Comparison of ENCODE assay signal across 8 cellular contexts in the genomic region with DNA sequence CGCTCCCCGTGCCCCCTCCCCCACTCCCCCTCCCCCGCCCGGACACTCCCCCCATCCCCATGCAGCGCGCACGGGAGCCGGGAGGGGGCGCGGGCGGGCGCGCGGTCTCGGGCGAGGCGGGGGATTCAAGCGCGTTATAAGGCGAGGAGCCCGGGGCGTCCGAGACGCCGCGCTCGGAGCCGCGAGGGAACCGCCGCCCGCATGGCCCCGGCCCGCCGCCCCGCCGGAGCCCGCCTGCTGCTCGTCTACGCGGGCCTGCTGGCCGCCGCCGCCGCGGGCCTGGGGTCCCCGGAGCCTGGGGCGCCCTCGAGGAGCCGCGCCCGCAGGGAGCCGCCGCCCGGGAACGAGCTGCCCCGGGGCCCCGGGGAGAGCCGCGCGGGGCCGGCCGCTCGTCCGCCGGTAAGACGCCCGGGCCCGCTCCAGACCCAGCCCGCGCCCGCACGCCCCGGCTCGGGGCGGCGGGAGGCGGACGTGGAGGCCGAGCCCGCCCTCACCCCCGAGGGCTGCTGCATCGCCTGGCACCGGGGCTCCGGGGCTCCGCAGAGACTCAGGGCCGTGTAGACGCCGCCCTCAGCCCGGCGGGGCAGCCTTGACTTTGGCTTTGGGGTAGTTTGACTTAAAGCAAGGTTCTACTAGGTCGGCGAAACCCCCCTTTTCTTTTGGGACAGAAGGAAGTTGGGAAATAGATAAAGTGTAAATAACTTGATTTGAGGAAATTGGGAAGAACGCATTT. TPM values are rescaled to one million over a fixed set of nuclear protein-coding genes. Genes with fewer than 3 reads are reported as not detected.
A peak's percentile ranks its signal among the peaks of the same experiment; 100 is the strongest.
DNase-seq lines count a peak whose midpoint lies in the region; ATAC-seq and TF ChIP-seq lines count a peak whose summit lies in the region.

A gene with protein sequence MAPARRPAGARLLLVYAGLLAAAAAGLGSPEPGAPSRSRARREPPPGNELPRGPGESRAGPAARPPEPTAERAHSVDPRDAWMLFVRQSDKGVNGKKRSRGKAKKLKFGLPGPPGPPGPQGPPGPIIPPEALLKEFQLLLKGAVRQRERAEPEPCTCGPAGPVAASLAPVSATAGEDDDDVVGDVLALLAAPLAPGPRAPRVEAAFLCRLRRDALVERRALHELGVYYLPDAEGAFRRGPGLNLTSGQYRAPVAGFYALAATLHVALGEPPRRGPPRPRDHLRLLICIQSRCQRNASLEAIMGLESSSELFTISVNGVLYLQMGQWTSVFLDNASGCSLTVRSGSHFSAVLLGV (plus strand): TSS at position 164 of the 733 bp plus-strand sequence. CDS start 38 bp downstream, at position 202.

- H3K27ac ChIP-seq in HL-60 (replicated peaks) = no peak within 1 kb of the TSS

- H3K27ac Mint-ChIP-seq in MCF 10A (ENCODE audit: low read depth, unreplicated experiment) = no peak within 1 kb of the TSS

- TF ChIP-seq CTCF in HL-60 (IDR thresholded peaks at IDR 0.05; ENCODE audit: insufficient read depth, low read length) (no peak), MCF 10A (IDR thresholded peaks at IDR 0.05; ENCODE audit: unreplicated experiment) (peak; percentile 67)

- peak within 1 kb of the TSS; percentile 24; the same call in 1 of the 2 replicates for H3K4me3 ChIP-seq in HL-60 (replicated peaks; ENCODE audit: insufficient read depth, low read length)

- no peaks in the 10 kb centered on the region for H3K9me3 Mint-ChIP-seq in MCF 10A (ENCODE audit: unreplicated experiment)

- no peak for ATAC-seq in HG03135 (IDR thresholded peaks at IDR 0.05; ENCODE audit: unreplicated experiment)

- peaks cover 26% of the 10 kb centered on the region for H3K27me3 ChIP-seq in HL-60 (ENCODE audit: insufficient read depth, poor library complexity, severe bottlenecking)

- CTCF ChIA-PET in MCF 10A (lab: Yijun Ruan, JAX) = no interaction called here

- POLR2A ChIA-PET in MCF 10A (lab: Yijun Ruan, JAX) = no interaction called here

- H3K4me3 Mint-ChIP-seq in MCF 10A (ENCODE audit: unreplicated experiment) = peak within 1 kb of the TSS; percentile 62

- H3K27me3 Mint-ChIP-seq in MCF 10A (ENCODE audit: insufficient read depth, unreplicated experiment) = no peaks in the 10 kb centered on the region

- no peaks in the 10 kb centered on the region for H3K36me3 Mint-ChIP-seq in MCF 10A (ENCODE audit: insufficient read depth, unreplicated experiment)

- intact Hi-C loops in MCF 10A (cut with micrococcal nuclease) = loop anchor here (2.0 kb wide), 1 partner anchor 300 kb away; a partner anchor contains a TSS

- BruUV-seq in MCF 10A (replicated peaks; lab: Mats Ljungman, UMichigan) = no TSS peak

- peak; percentile 30 for DNase-seq in GDM1 (lab: John Stamatoyannopoulos, UW)
- DNase-seq in HL-60 (ENCODE audit: low read depth in 1 of 2, low spot score in 1 of 2) = peak in 1 of 2 experiments; percentile 37
- DNase-seq in T-helper 1 cell = peak in 3 of 5 donors; percentile 13 to 35 (median 34)
- peak; percentile 58 for DNase-seq in MCF 10A (ENCODE audit: unreplicated experiment)
- DNase-seq in kidney tubule cell (ENCODE audit: low spot score) = peak; percentile 63
- DNase-seq in stimulated activated CD4-positive, alpha-beta T cell treated with anti-CD3 and anti-CD28 coated beads, TNF-alpha, amount 100 ng/mL, for 1 hour (ENCODE audit: low read depth in 3 of 3, low spot score in 1 of 3) = peak in 2 of 3 donors; percentile 13 to 46
- no peak for DNase-seq in occipital lobe (lab: John Stamatoyannopoulos, UW)

- H3K4me1 Mint-ChIP-seq in MCF 10A (ENCODE audit: insufficient read depth, unreplicated experiment) = peaks cover 5% of the 10 kb centered on the region

RNA-seq across cellular contexts. Expression of the gene that starts here (rescaled TPM):
- total RNA-seq in MCF 10A (2022) (14.5 and 18.1 TPM in 2 replicates), occipital lobe (1.6 TPM)
